ENCODE assay signal across 9 cellular contexts in the genomic region with DNA sequence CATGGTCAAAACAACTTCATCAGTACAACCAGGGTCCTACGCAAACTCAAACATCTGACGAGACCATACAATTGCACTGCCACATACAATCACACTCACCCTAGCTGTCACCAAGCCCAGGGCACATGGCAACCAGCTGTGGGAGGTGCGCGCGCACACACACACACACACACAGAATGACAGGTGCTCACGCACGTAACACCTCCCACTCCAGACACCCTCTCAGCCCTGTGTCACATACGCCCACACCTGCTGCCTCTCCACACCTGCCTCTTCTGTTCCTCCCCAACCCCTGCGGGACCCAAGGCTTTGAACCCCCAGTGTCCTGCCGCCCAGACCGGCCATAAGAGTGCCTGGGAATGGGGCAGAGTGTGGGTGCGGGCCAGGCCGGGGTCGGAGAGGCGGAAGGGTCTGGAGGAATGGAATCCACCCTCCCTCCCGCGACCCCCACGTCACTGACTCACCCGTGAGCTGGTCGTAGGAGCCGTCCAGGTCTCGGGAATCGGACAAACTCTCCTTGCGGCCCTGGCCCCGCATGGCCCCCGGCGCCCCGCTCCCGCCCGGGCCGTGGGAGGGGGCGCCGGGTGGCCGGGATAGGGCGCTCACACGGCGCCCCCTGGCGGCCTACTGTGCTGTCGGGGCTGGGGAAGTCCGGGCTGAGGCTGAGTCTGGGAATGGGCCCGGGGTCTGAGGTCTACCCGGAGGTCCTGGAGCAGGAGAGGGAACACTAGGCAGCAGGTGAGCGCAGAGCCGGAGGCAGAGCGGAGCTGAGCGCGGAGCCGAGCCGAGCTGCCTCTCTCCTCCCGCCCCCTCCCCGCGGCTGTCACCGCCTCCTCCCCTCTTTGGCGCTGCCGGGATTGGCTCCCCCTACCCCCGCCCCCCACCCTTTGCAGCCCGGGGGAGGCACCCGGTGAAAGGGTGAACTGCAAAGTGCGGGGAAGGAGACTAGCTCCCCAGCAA. TPM values are rescaled to one million over a fixed set of nuclear protein-coding genes. Genes with fewer than 3 reads are reported as not detected.
A peak's percentile ranks its signal among the peaks of the same experiment; 100 is the strongest.
DNase-seq lines count a peak whose midpoint lies in the region; ATAC-seq and TF ChIP-seq lines count a peak whose summit lies in the region.
"Had no signal": no experiment of that assay in that cellular context is flagged by ENCODE, and none has a peak within 500 bp of the region (broad histone marks: within the 10 kb centered on the region; RNA-seq: fewer than 3 reads in every experiment).

A gene (minus strand): TSS at position 769 of the 960 bp plus-strand sequence. CDS start 232 bp downstream, at position 537.

- H3K27me3 Mint-ChIP-seq in T-helper 1 cell treated with Interleukin-12 subunit alpha and Interleukin-12 subunit beta and Interleukin-4 antibody, amounts not matched to agents 30 μg/mL and 1 μg/mL, for 36 hours (ENCODE audit: low read depth) = peaks cover 27% of the 10 kb centered on the region
- H3K27me3 Mint-ChIP-seq in brain = peaks cover 13% of the 10 kb centered on the region

- ATAC-seq in HG02885 (IDR thresholded peaks at IDR 0.05; ENCODE audit: poor library complexity, unreplicated experiment) (peak; percentile 30), GM19455 (IDR thresholded peaks at IDR 0.05; ENCODE audit: unreplicated experiment) (no peak)
- ATAC-seq: left colon had no signal

- H3K27ac Mint-ChIP-seq in T-helper 1 cell treated with Interleukin-12 subunit alpha and Interleukin-12 subunit beta and Interleukin-4 antibody, amounts not matched to agents 30 μg/mL and 1 μg/mL, for 36 hours = no peak within 1 kb of the TSS
- H3K27ac Mint-ChIP-seq in brain = peak within 1 kb of the TSS in 4 of 5 experiments; percentile 17 to 69 (median 49)

- DNase-seq in AG20443 (ENCODE audit: low spot score) = peak; percentile 38
- peak; percentile 89 for DNase-seq in iPS-NIHi7 (ENCODE audit: extremely low spot score)
- DNase-seq in stimulated activated CD8-positive, alpha-beta memory T cell treated with anti-CD3 and anti-CD28 coated beads, Interleukin-4, amount 100 ng/mL, for 48 hours = peak; percentile 59
- no peak for DNase-seq in medulla oblongata (ENCODE audit: extremely low spot score)

- peak within 1 kb of the TSS; percentile 68 for H3K4me3 Mint-ChIP-seq in T-helper 1 cell treated with Interleukin-12 subunit alpha and Interleukin-12 subunit beta and Interleukin-4 antibody, amounts not matched to agents 30 μg/mL and 1 μg/mL, for 36 hours
- H3K4me3 Mint-ChIP-seq in brain = peak within 1 kb of the TSS; percentile 78 to 88 (median 84)

- peak in 1 of 2 experiments; percentile 75 for TF ChIP-seq CTCF in brain (conservative IDR thresholded peaks at IDR 0.05)

- H3K4me1 Mint-ChIP-seq in T-helper 1 cell treated with Interleukin-12 subunit alpha and Interleukin-12 subunit beta and Interleukin-4 antibody, amounts not matched to agents 30 μg/mL and 1 μg/mL, for 36 hours (ENCODE audit: low read depth) = peaks cover 24% of the 10 kb centered on the region
- peaks cover 56% of the 10 kb centered on the region for H3K4me1 Mint-ChIP-seq in brain

- H3K9me3 Mint-ChIP-seq in T-helper 1 cell treated with Interleukin-12 subunit alpha and Interleukin-12 subunit beta and Interleukin-4 antibody, amounts not matched to agents 30 μg/mL and 1 μg/mL, for 36 hours = no peaks in the 10 kb centered on the region
- no peaks in the 10 kb centered on the region for H3K9me3 Mint-ChIP-seq in brain

- H3K36me3 Mint-ChIP-seq in T-helper 1 cell treated with Interleukin-12 subunit alpha and Interleukin-12 subunit beta and Interleukin-4 antibody, amounts not matched to agents 30 μg/mL and 1 μg/mL, for 36 hours (ENCODE audit: low read depth) = peaks cover 3% of the 10 kb centered on the region
- peaks cover 8% of the 10 kb centered on the region for H3K36me3 Mint-ChIP-seq in brain

RNA-seq across cellular contexts. Expression of the gene that starts here (rescaled TPM):
- 14.2 TPM for polyA plus RNA-seq in brain (ENCODE audit: insufficient read depth, low read depth, low replicate concordance)
